Comparison of ENCODE assay signal across 8 cellular contexts in the genomic region with DNA sequence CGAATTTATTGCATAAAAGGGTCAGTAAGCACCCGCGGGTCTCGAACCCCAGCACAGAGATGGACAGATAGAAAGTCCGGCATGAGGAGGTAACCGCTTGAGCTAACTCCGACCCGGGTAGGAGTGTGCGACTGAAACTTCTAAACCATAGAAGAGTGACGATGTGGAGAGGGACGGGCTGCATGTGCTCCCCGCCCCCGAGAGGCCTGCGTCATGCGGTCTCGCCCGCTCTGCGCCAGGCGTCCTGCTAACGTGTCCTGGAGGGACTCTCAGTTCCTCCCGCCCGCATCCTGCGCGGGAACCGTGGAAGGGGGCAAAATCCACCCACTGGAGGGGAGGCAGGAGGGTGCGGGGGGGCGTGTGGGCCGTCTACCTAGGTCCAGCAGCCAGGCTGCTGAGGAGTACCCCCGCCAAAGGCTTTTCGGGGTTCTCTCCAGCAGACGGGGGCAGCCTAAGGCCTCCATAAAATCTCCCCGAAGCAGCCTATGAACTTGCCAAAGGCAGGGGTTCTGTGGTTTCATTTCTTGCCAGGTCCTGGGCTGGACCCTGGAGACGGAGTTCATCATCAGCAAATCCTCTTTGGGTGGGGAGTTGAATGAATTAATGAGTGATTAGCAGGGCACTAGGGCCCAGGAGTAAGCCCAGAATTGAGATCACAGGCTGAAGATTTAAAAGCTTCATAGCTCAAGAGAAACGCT. TPM values are rescaled to one million over a fixed set of nuclear protein-coding genes. Genes with fewer than 3 reads are reported as not detected.
DNase-seq lines count a peak whose midpoint lies in the region; ATAC-seq and TF ChIP-seq lines count a peak whose summit lies in the region.

No MANE protein-coding gene starts in this region.

- no peak overlapping the region for H3K14ac ChIP-seq in mesenchymal stem cell (ENCODE audit: low read length in 2 of 2)

- H2BK12ac ChIP-seq in mesenchymal stem cell (ENCODE audit: low read length in 2 of 2): no peak overlapping the region

- no peak overlapping the region for H2AK5ac ChIP-seq in mesenchymal stem cell (ENCODE audit: low read length, severe bottlenecking)

- no peak overlapping the region for H4K91ac ChIP-seq in mesenchymal stem cell (ENCODE audit: low read length)

- no peaks in the 10 kb centered on the region for H3K36me3 ChIP-seq in BLaER1 treated with 17β-estradiol and CSF1 and Interleukin-3, amounts not matched to agents 10 nM and 100 nM
- no peaks in the 10 kb centered on the region for H3K36me3 ChIP-seq in ectodermal cell (ENCODE audit: control insufficient read depth, insufficient read depth, low read length)
- H3K36me3 ChIP-seq in mesenchymal stem cell (ENCODE audit: control insufficient read depth in 1 of 2, insufficient read depth in 2 of 2, low read depth in 1 of 2, low read length in 2 of 2): no peaks in the 10 kb centered on the region
- no peaks in the 10 kb centered on the region for H3K36me3 ChIP-seq in OCI-LY7 (ENCODE audit: insufficient read depth, low read length)

- peak overlapping the region in 1 of 11 experiments; percentile 12; a peak in 1 of 22 replicates for H3K27ac ChIP-seq in BLaER1 treated with 17β-estradiol and CSF1 and Interleukin-3, amounts not matched to agents 10 nM and 100 nM
- H3K27ac ChIP-seq in ectodermal cell (ENCODE audit: insufficient read depth, low read depth, low read length, poor library complexity, severe bottlenecking) (no peak overlapping the region), mesenchymal stem cell (ENCODE audit: low read length, poor library complexity, severe bottlenecking) (no peak overlapping the region), OCI-LY7 (ENCODE audit: low read depth, low read length, poor library complexity, severe bottlenecking) (no peak overlapping the region)

- peak overlapping the region in 6 of 11 experiments; percentile 3 to 49 (median 22); a peak in 5 of 22 replicates for H3K9ac ChIP-seq in BLaER1 treated with 17β-estradiol and CSF1 and Interleukin-3, amounts not matched to agents 10 nM and 100 nM
- H3K9ac ChIP-seq in mesenchymal stem cell (ENCODE audit: low read length): peak overlapping the region; percentile 86

- TF ChIP-seq CTCF in OCI-LY7 (conservative IDR thresholded peaks at IDR 0.05; ENCODE audit: low read length): no peak

- H3K4me3 ChIP-seq in BLaER1 treated with 17β-estradiol and CSF1 and Interleukin-3, amounts not matched to agents 10 nM and 100 nM: peak overlapping the region in 9 of 10 experiments; percentile 6 to 58 (median 39); a peak in 14 of 20 replicates
- H3K4me3 ChIP-seq in ectodermal cell (ENCODE audit: insufficient read depth, low read depth, low read length) (peak overlapping the region; percentile 46), mesenchymal stem cell (ENCODE audit: insufficient read depth in 1 of 2, low read depth in 1 of 2, low read length in 2 of 2) (peak overlapping the region; percentile 56 to 83), OCI-LY7 (ENCODE audit: low read depth, low read length, poor library complexity, severe bottlenecking) (no peak overlapping the region)

- no peak overlapping the region for H3K23ac ChIP-seq in mesenchymal stem cell (ENCODE audit: low read length in 2 of 2)

- peak overlapping the region; percentile 76 for H4K8ac ChIP-seq in mesenchymal stem cell (ENCODE audit: low read length)

- no peaks in the 10 kb centered on the region for H3K79me2 ChIP-seq in OCI-LY7 (ENCODE audit: insufficient read depth, low read depth, low read length)

- no peak overlapping the region for H2BK120ac ChIP-seq in mesenchymal stem cell (ENCODE audit: low read depth, low read length)

- no TSS peak for BruUV-seq in OCI-LY7 (replicated peaks; lab: Mats Ljungman, UMichigan)

- CTCF ChIA-PET in OCI-LY7 (lab: Charles Lee; ENCODE audit: unreplicated experiment): no interaction called here

- H2AFZ ChIP-seq in mesenchymal stem cell (ENCODE audit: low read depth, low read length) (no peak overlapping the region), OCI-LY7 (ENCODE audit: low read length) (no peak overlapping the region)

- H3K9me2 ChIP-seq in OCI-LY7 (ENCODE audit: insufficient read depth, low read length): no peaks in the 10 kb centered on the region

- DNase-seq in activated CD4-positive, alpha-beta T cell treated with anti-CD3 and anti-CD28 coated beads for 48 hours: peak; percentile 77
- DNase-seq in mesenchymal stem cell: peak; percentile 90
- DNase-seq in stimulated activated CD8-positive, alpha-beta memory T cell treated with anti-CD3 and anti-CD28 coated beads, Interleukin-12 subunit alpha, Interleukin-12 subunit beta, amount 100 ng/mL, for 4 hours (ENCODE audit: low read depth): peak; percentile 30
- DNase-seq in OCI-LY7 (ENCODE audit: low spot score): no peak

- H2BK5ac ChIP-seq in mesenchymal stem cell (ENCODE audit: low read depth, low read length, poor library complexity, severe bottlenecking): no peak overlapping the region

- H3K27me3 ChIP-seq in BLaER1 treated with 17β-estradiol and CSF1 and Interleukin-3, amounts not matched to agents 10 nM and 100 nM: peaks cover 21 to 48% (median 43%) of the 10 kb centered on the region in 11 experiments
- H3K27me3 ChIP-seq in ectodermal cell (ENCODE audit: control insufficient read depth, insufficient read depth, low read length, poor library complexity, severe bottlenecking): peaks cover 14% of the 10 kb centered on the region
- peaks cover 4 to 20% of the 10 kb centered on the region in 2 experiments for H3K27me3 ChIP-seq in mesenchymal stem cell (ENCODE audit: control insufficient read depth in 1 of 2, insufficient read depth in 1 of 2, low read length in 2 of 2)

- H3K4ac ChIP-seq in mesenchymal stem cell (ENCODE audit: low read depth in 1 of 2, low read length in 2 of 2): no peak overlapping the region

- peak overlapping the region; percentile 18 to 81 (median 59) for H3K4me2 ChIP-seq in BLaER1 treated with 17β-estradiol and CSF1 and Interleukin-3, amounts not matched to agents 10 nM and 100 nM
- H3K4me2 ChIP-seq in mesenchymal stem cell (ENCODE audit: low read length, poor library complexity, severe bottlenecking): peak overlapping the region; percentile 10
- no peak overlapping the region for H3K4me2 ChIP-seq in OCI-LY7 (ENCODE audit: low read length)

- ATAC-seq in GM19468 (IDR thresholded peaks at IDR 0.05; ENCODE audit: extremely low read depth, unreplicated experiment) (peak; percentile 90), HG03565 (IDR thresholded peaks at IDR 0.05; ENCODE audit: unreplicated experiment) (peak; percentile 83)

- no peaks in the 10 kb centered on the region for H4K20me1 ChIP-seq in BLaER1 treated with 17β-estradiol and CSF1 and Interleukin-3, amounts not matched to agents 10 nM and 100 nM
- H4K20me1 ChIP-seq in OCI-LY7 (ENCODE audit: insufficient read depth, low read length): no peaks in the 10 kb centered on the region

- peaks cover 0 to 13% (median 8%) of the 10 kb centered on the region in 10 experiments; a peak in 5 of 20 replicates for H3K4me1 ChIP-seq in BLaER1 treated with 17β-estradiol and CSF1 and Interleukin-3, amounts not matched to agents 10 nM and 100 nM
- no peaks in the 10 kb centered on the region for H3K4me1 ChIP-seq in ectodermal cell (ENCODE audit: control insufficient read depth, insufficient read depth, low read length)
- peaks cover 3% of the 10 kb centered on the region for H3K4me1 ChIP-seq in mesenchymal stem cell (ENCODE audit: control insufficient read depth, insufficient read depth, low read depth, low read length)
- H3K4me1 ChIP-seq in OCI-LY7 (ENCODE audit: insufficient read depth, low read length, poor library complexity, severe bottlenecking): peaks cover 3% of the 10 kb centered on the region

- H3K79me1 ChIP-seq in mesenchymal stem cell (replicated peaks; ENCODE audit: low read length, poor library complexity, severe bottlenecking): no peaks in the 10 kb centered on the region

- peaks cover 0 to 4% (median 0%) of the 10 kb centered on the region in 11 experiments; a peak in 1 of 22 replicates for H3K9me3 ChIP-seq in BLaER1 treated with 17β-estradiol and CSF1 and Interleukin-3, amounts not matched to agents 10 nM and 100 nM (replicated peaks in 1 of 11)
- H3K9me3 ChIP-seq in ectodermal cell (ENCODE audit: control insufficient read depth, low read length): no peaks in the 10 kb centered on the region
- no peaks in the 10 kb centered on the region for H3K9me3 ChIP-seq in mesenchymal stem cell (ENCODE audit: control insufficient read depth, low read length)
- H3K9me3 ChIP-seq in OCI-LY7 (ENCODE audit: low read length): no peaks in the 10 kb centered on the region

- intact Hi-C loops in OCI-LY7 (cut with micrococcal nuclease; ENCODE audit: unreplicated experiment): loop anchor here (5.0 kb wide), 1 partner anchor 92 kb away; no protein-coding TSS in a partner anchor

- H2BK15ac ChIP-seq in mesenchymal stem cell (ENCODE audit: low read depth, poor library complexity, severe bottlenecking): no peak overlapping the region

- 59 to 65% methylated on average over 34 of the region's 34 CpGs for WGBS in ectodermal cell, 2 experiments
- WGBS in mesenchymal stem cell: 64% methylated on average over 33 of the region's 34 CpGs

- POLR2A ChIA-PET in OCI-LY7 (lab: Charles Lee): interaction anchor here (1.0 to 1.2 kb wide), 3 partner anchors 20 to 54 kb away, joined by 3 read pairs; no protein-coding TSS in a partner anchor

- peak overlapping the region in 1 of 2 experiments; percentile 13 for H3K18ac ChIP-seq in mesenchymal stem cell (ENCODE audit: low read depth in 1 of 2, low read length in 2 of 2)

RNA-seq across cellular contexts. Expression of a gene that starts 51.8 kb away (rescaled TPM):
- 19.4 TPM for polyA plus RNA-seq in ectodermal cell (2013, experiment 1 of 4)
- polyA plus RNA-seq in ectodermal cell (2013, experiment 2 of 4): 14.7 TPM
- 20.0 TPM for polyA plus RNA-seq in ectodermal cell (2013, experiment 3 of 4)
- polyA plus RNA-seq in ectodermal cell (2013, experiment 4 of 4): 19.0 TPM
- polyA plus RNA-seq in mesenchymal stem cell (2013, experiment 1 of 2): 1,930 TPM
- 1,910 TPM for polyA plus RNA-seq in mesenchymal stem cell (2013, experiment 2 of 2)
- total RNA-seq in OCI-LY7 (2014; rRNA removed; shearing (Covaris generic)): not detected in 2 replicates
- total RNA-seq in OCI-LY7 (2022): not detected in 2 replicates

RNA-seq across cellular contexts. Expression of a gene that starts 52.0 kb away (rescaled TPM):
- polyA plus RNA-seq in ectodermal cell (2013, experiment 1 of 4): 46.7 TPM
- polyA plus RNA-seq in ectodermal cell (2013, experiment 2 of 4): 49.8 TPM
- 42.7 TPM for polyA plus RNA-seq in ectodermal cell (2013, experiment 3 of 4)
- 50.3 TPM for polyA plus RNA-seq in ectodermal cell (2013, experiment 4 of 4)
- polyA plus RNA-seq in mesenchymal stem cell (2013, experiment 1 of 2): 20.6 TPM
- polyA plus RNA-seq in mesenchymal stem cell (2013, experiment 2 of 2): 21.7 TPM
- total RNA-seq in OCI-LY7 (2014; rRNA removed; shearing (Covaris generic)): 32.9 and 62.0 TPM in 2 replicates
- total RNA-seq in OCI-LY7 (2022): 90.6 and 94.5 TPM in 2 replicates
